ENCODE assay signal across 19 cellular contexts in genomic region chr11:131534031-131534430, GRCh38.
"Had no signal": no experiment of that assay in that cellular context is flagged by ENCODE, and none has a peak within 500 bp of the region (broad histone marks: within the 10 kb centered on the region; RNA-seq: fewer than 3 reads in every experiment).

No MANE protein-coding gene starts in this region.

- DNase-seq: activated CD4-positive, CD25-positive, alpha-beta regulatory T cell treated with anti-CD3 and anti-CD28 coated beads, Interleukin-2, amount 50 U/mL, for 72 hours; activated T-cell treated with anti-CD3 and anti-CD28 coated beads, Interleukin-2, amount 50 U/mL, for 1 hour; effector CD8-positive, alpha-beta T cell; erythroblast; foreskin keratinocyte; left cardiac atrium; naive thymus-derived CD8-positive, alpha-beta T cell; pancreas; sigmoid colon; stimulated activated CD4-positive, alpha-beta T cell treated with anti-CD3 and anti-CD28 coated beads, Interleukin-15, amount 100 ng/mL, for 24 hours; T-cell had no signal

- H3K4me1 ChIP-seq: foreskin keratinocyte, pancreas, vagina had no signal

- H3K4me3 ChIP-seq: hepatocyte, pancreas, sigmoid colon, smooth muscle cell, thoracic aorta, vagina had no signal

- H3K27me3 ChIP-seq: foreskin keratinocyte, sigmoid colon, vagina had no signal

- H3K36me3 ChIP-seq: pancreas, sigmoid colon, thoracic aorta, vagina had no signal

- H3K9me3 ChIP-seq: pancreas, sigmoid colon, thoracic aorta, vagina had no signal

- H3K27ac ChIP-seq: foreskin keratinocyte, hepatocyte, pancreas, sigmoid colon, thoracic aorta, vagina, VCaP had no signal

- ATAC-seq: activated naive CD4-positive, alpha-beta T cell treated with anti-CD3 and anti-CD28 coated beads, Interleukin-2, amount 50 U/mL, for 72 hours; activated T-helper 17 cell treated with anti-CD3 and anti-CD28 coated beads, Interleukin-2, amount 50 U/mL, for 72 hours; foreskin keratinocyte; left cardiac atrium; naive thymus-derived CD8-positive, alpha-beta T cell; pancreas; stimulated activated memory B cell treated with anti-CD40 and anti-IgM and Interleukin-4, amounts not matched to agents 10 μg/mL and 1 μg/mL and 100 μg/mL, for 72 hours; T-cell had no signal
